In the genomic region with DNA sequence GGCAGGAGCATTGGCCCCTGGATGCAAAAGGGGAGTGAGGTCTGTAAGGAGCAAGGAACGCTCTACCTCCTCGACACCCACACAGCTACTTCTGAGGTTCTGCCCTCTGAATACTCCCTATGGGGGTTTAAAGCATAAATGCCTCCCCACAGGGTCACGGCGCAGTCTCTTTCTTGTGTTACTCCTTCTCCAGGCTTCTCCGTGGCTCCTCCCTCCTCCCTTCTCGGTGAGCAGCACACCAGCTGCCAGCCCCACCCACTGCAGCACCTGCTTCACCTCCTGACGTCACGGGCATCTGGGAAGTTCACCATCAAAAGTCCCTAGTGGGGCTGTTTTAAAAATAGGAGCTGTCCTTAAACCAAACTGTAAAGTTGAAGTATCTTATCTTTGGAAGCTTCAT, we compare ENCODE assay signal across 8 cellular contexts.
DNase-seq lines count a peak whose midpoint lies in the region; ATAC-seq and TF ChIP-seq lines count a peak whose summit lies in the region.

No MANE protein-coding gene starts in this region.

- H3K27ac Mint-ChIP-seq in activated CD8-positive, alpha-beta T cell treated with anti-CD3 and anti-CD28 coated beads for 36 hours = no peak overlapping the region
- no peak overlapping the region for H3K27ac Mint-ChIP-seq in activated CD8-positive, alpha-beta T cell treated with anti-CD3 and anti-CD28 coated beads, Interleukin-2, amount 10 ng/mL, durations not matched to agents 7 days and 5 days
- H3K27ac Mint-ChIP-seq in type B pancreatic cell = peak overlapping the region; percentile 58

- H3K27me3 ChIP-seq in iPS-20b (ENCODE audit: insufficient read depth, low read length) = no peaks in the 10 kb centered on the region

- no peaks in the 10 kb centered on the region for H3K9me3 ChIP-seq in iPS-20b (ENCODE audit: insufficient read depth, low read depth, low read length)

- ATAC-seq in activated CD8-positive, alpha-beta T cell treated with anti-CD3 and anti-CD28 coated beads for 36 hours = peak; percentile 67
- no peak for ATAC-seq in activated CD8-positive, alpha-beta T cell treated with anti-CD3 and anti-CD28 coated beads, Interleukin-2, amount 10 ng/mL, durations not matched to agents 7 days and 5 days
- ATAC-seq in GM18519 (IDR thresholded peaks at IDR 0.05; ENCODE audit: low FRiP score, unreplicated experiment) (no peak), GM18909 (IDR thresholded peaks at IDR 0.05; ENCODE audit: poor library complexity, unreplicated experiment) (no peak), HG03571 (IDR thresholded peaks at IDR 0.05; ENCODE audit: unreplicated experiment) (no peak)

- H3K4me3 ChIP-seq in iPS-20b (ENCODE audit: low read length) = peak overlapping the region; percentile 53; the same call in 1 of the 2 replicates

- H3K4me1 ChIP-seq in iPS-20b (ENCODE audit: insufficient read depth, low read length) = no peaks in the 10 kb centered on the region

- H3K36me3 ChIP-seq in iPS-20b (ENCODE audit: insufficient read depth, low read depth, low read length) = no peaks in the 10 kb centered on the region

- no peak overlapping the region for H3K9ac ChIP-seq in iPS-20b (ENCODE audit: low read depth, low read length)

- no peak overlapping the region for H3K27ac ChIP-seq in RWPE1
- no peak overlapping the region for H3K27ac ChIP-seq in iPS-20b (ENCODE audit: low read length)

- DNase-seq in activated CD8-positive, alpha-beta T cell treated with anti-CD3 and anti-CD28 coated beads for 36 hours = peak; percentile 59
- DNase-seq in activated CD8-positive, alpha-beta T cell treated with anti-CD3 and anti-CD28 coated beads, Interleukin-2, amount 10 ng/mL, durations not matched to agents 7 days and 5 days = no peak
- DNase-seq in RWPE1 (ENCODE audit: low spot score) (peak; percentile 56), type B pancreatic cell (ENCODE audit: extremely low spot score, unreplicated experiment) (no peak)

- H3K4me1 Mint-ChIP-seq in activated CD8-positive, alpha-beta T cell treated with anti-CD3 and anti-CD28 coated beads for 36 hours (ENCODE audit: low read depth) = peaks cover 5% of the 10 kb centered on the region
- no peaks in the 10 kb centered on the region for H3K4me1 Mint-ChIP-seq in activated CD8-positive, alpha-beta T cell treated with anti-CD3 and anti-CD28 coated beads, Interleukin-2, amount 10 ng/mL, durations not matched to agents 7 days and 5 days (ENCODE audit: low read depth)
- H3K4me1 Mint-ChIP-seq in type B pancreatic cell (ENCODE audit: unreplicated experiment) = no peaks in the 10 kb centered on the region

- TF ChIP-seq CTCF in activated CD8-positive, alpha-beta T cell treated with anti-CD3 and anti-CD28 coated beads for 36 hours (IDR thresholded peaks at IDR 0.05) = no peak
- TF ChIP-seq CTCF in RWPE1 (conservative IDR thresholded peaks at IDR 0.05; ENCODE audit: low read depth) (no peak), type B pancreatic cell (conservative IDR thresholded peaks at IDR 0.05) (no peak)

- CTCF ChIA-PET in activated CD8-positive, alpha-beta T cell treated with anti-CD3 and anti-CD28 coated beads for 36 hours (lab: Charles Lee) = interaction anchor here (1.0 to 1.8 kb wide), 5 partner anchors 11 to 174 kb away, joined by 3 to 8 read pairs (median 3); a partner anchor contains a TSS
- CTCF ChIA-PET in activated CD8-positive, alpha-beta T cell treated with anti-CD3 and anti-CD28 coated beads, Interleukin-2, amount 10 ng/mL, durations not matched to agents 7 days and 5 days (lab: Charles Lee) = interaction anchor here (1.0 to 1.7 kb wide), 3 partner anchors 11 to 85 kb away, joined by 3 to 5 read pairs (median 3); no protein-coding TSS in a partner anchor
- CTCF ChIA-PET in RWPE1 (lab: Yijun Ruan, JAX) = interaction anchor here (0.6 to 1.0 kb wide), 3 partner anchors 13 to 53 kb away, joined by 3 to 5 read pairs (median 5); no protein-coding TSS in a partner anchor

- H3K4me3 Mint-ChIP-seq in activated CD8-positive, alpha-beta T cell treated with anti-CD3 and anti-CD28 coated beads for 36 hours = no peak overlapping the region
- H3K4me3 Mint-ChIP-seq in activated CD8-positive, alpha-beta T cell treated with anti-CD3 and anti-CD28 coated beads, Interleukin-2, amount 10 ng/mL, durations not matched to agents 7 days and 5 days = no peak overlapping the region
- peak overlapping the region; percentile 17 for H3K4me3 Mint-ChIP-seq in type B pancreatic cell

- peaks cover 16% of the 10 kb centered on the region for H3K27me3 Mint-ChIP-seq in activated CD8-positive, alpha-beta T cell treated with anti-CD3 and anti-CD28 coated beads for 36 hours
- peaks cover 33% of the 10 kb centered on the region for H3K27me3 Mint-ChIP-seq in activated CD8-positive, alpha-beta T cell treated with anti-CD3 and anti-CD28 coated beads, Interleukin-2, amount 10 ng/mL, durations not matched to agents 7 days and 5 days (ENCODE audit: low read depth)
- H3K27me3 Mint-ChIP-seq in type B pancreatic cell = peaks cover 4% of the 10 kb centered on the region

- no peaks in the 10 kb centered on the region for H3K9me3 Mint-ChIP-seq in activated CD8-positive, alpha-beta T cell treated with anti-CD3 and anti-CD28 coated beads for 36 hours
- H3K9me3 Mint-ChIP-seq in activated CD8-positive, alpha-beta T cell treated with anti-CD3 and anti-CD28 coated beads, Interleukin-2, amount 10 ng/mL, durations not matched to agents 7 days and 5 days (ENCODE audit: insufficient read depth) = no peaks in the 10 kb centered on the region
- no peaks in the 10 kb centered on the region for H3K9me3 Mint-ChIP-seq in type B pancreatic cell

- POLR2A ChIA-PET in activated CD8-positive, alpha-beta T cell treated with anti-CD3 and anti-CD28 coated beads for 36 hours (lab: Charles Lee) = interaction anchor here (0.6 kb wide), 2 partner anchors 20 to 61 kb away, joined by 3 read pairs; no protein-coding TSS in a partner anchor
- POLR2A ChIA-PET in activated CD8-positive, alpha-beta T cell treated with anti-CD3 and anti-CD28 coated beads, Interleukin-2, amount 10 ng/mL, durations not matched to agents 7 days and 5 days (lab: Charles Lee) = interaction anchor here (1.4 kb wide), 1 partner anchor 11 kb away, joined by 4 read pairs; no protein-coding TSS in a partner anchor
- POLR2A ChIA-PET in RWPE1 (lab: Yijun Ruan, JAX; ENCODE audit: low non-redundant PET) = no interaction called here

- intact Hi-C loops in activated CD8-positive, alpha-beta T cell treated with anti-CD3 and anti-CD28 coated beads for 36 hours (cut with micrococcal nuclease) = no loop called here

- H3K36me3 Mint-ChIP-seq in activated CD8-positive, alpha-beta T cell treated with anti-CD3 and anti-CD28 coated beads for 36 hours (ENCODE audit: low read depth) = no peaks in the 10 kb centered on the region
- no peaks in the 10 kb centered on the region for H3K36me3 Mint-ChIP-seq in activated CD8-positive, alpha-beta T cell treated with anti-CD3 and anti-CD28 coated beads, Interleukin-2, amount 10 ng/mL, durations not matched to agents 7 days and 5 days (ENCODE audit: low read depth)
- H3K36me3 Mint-ChIP-seq in type B pancreatic cell = no peaks in the 10 kb centered on the region

Comparison
In these comparisons a context has a peak if more than half of its experiments do, and no peak if none do; other contexts are left out.
1. DNase-seq: peak in activated CD8-positive, alpha-beta T cell treated with anti-CD3 and anti-CD28 coated beads for 36 hours (single experiment) and RWPE1 (single experiment); none in activated CD8-positive, alpha-beta T cell treated with anti-CD3 and anti-CD28 coated beads, Interleukin-2, amount 10 ng/mL, durations not matched to agents 7 days and 5 days (single experiment) and type B pancreatic cell (single experiment).